In the genomic region with DNA sequence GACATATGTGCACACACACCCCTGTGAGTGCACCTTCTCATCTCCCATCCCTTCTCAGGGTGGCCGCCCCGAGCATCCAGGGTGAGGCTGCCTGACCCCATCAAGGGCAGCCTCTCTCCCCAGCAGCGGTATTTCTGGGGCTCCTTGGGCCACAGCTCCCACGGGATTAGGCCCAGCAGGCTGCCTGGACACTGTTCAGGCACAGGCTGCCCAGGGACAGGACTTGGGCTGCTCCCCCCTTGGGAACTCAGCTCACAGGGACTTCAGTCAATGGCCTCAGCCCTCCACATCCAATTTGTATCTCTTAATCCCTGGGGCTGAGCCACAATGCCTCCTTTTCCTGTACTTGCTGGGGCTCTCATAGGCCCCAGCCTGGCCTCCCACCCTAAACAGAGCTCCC, we compare ENCODE assay signal across 18 cellular contexts. TPM values are rescaled to one million over a fixed set of nuclear protein-coding genes. Genes with fewer than 3 reads are reported as not detected.
DNase-seq lines count a peak whose midpoint lies in the region; FAIRE-seq and TF ChIP-seq lines count a peak whose summit lies in the region.
"Had no signal": no experiment of that assay in that cellular context is flagged by ENCODE, and none has a peak within 500 bp of the region (broad histone marks: within the 10 kb centered on the region; RNA-seq: fewer than 3 reads in every experiment).

No MANE protein-coding gene starts in this region.

- no TSS peak for BruUV-seq in Caco-2 (replicated peaks; lab: Mats Ljungman, UMichigan)

- H3K9me3 Mint-ChIP-seq in Caco-2 (ENCODE audit: unreplicated experiment) = peaks cover 6% of the 10 kb centered on the region

- intact Hi-C loops in Caco-2 (cut with micrococcal nuclease; ENCODE audit: unreplicated experiment) (no loop called here), kidney (cut with DNase I) (no loop called here), posterior vena cava (cut with DNase I) (no loop called here)

- H3K27me3 Mint-ChIP-seq in Caco-2 (ENCODE audit: insufficient read depth, unreplicated experiment) = no peaks in the 10 kb centered on the region

- FAIRE-seq in kidney (lab: Jason Lieb, UNC) = no peak
- FAIRE-seq: G401.6, GM12892 had no signal

- DNase-seq in Caco-2 (no peak), WERI-Rb-1 (peak; percentile 77), kidney (peak; percentile 21), posterior vena cava (ENCODE audit: low spot score) (peak; percentile 50), G401 (ENCODE audit: low spot score) (no peak), DMS153 (lab: John Stamatoyannopoulos, UW) (no peak), kidney glomerular epithelial cell (lab: John Stamatoyannopoulos, UW) (no peak)
- DNase-seq: 8988T; AML-193; CD8-positive, alpha-beta memory T cell; DMS 273 treated with DMSO at 0.1 percent for 48 hours; DMS79; H9 had no signal

- H3K4me3 ChIP-seq in Caco-2 (ENCODE audit: low read depth, low read length) = no peak overlapping the region
- H3K4me3 ChIP-seq in WERI-Rb-1 (ENCODE audit: low read depth, low read length) = no peak overlapping the region
- no peak overlapping the region for H3K4me3 ChIP-seq in kidney (ENCODE audit: low read length in 2 of 2)
- H3K4me3 ChIP-seq: BLaER1, GM23338 had no signal

- H3K27ac Mint-ChIP-seq in Caco-2 (ENCODE audit: unreplicated experiment) = peak overlapping the region; percentile 64
- H3K27ac Mint-ChIP-seq: CD8-positive, alpha-beta memory T cell; GM23338 had no signal

- in situ Hi-C loops in G401 (cut with HindIII; ENCODE audit: low sequenced_read_pairs) = no loop called here

- TF ChIP-seq CTCF in Caco-2 (IDR thresholded peaks at IDR 0.05; ENCODE audit: insufficient read depth in 1 of 2, low read depth in 1 of 2, low read length in 1 of 2, severe bottlenecking in 1 of 2, unreplicated experiment in 1 of 2) = no peak
- no peak for TF ChIP-seq CTCF in WERI-Rb-1 (IDR thresholded peaks at IDR 0.05; ENCODE audit: low read depth, low read length)
- TF ChIP-seq CTCF in kidney (IDR thresholded peaks at IDR 0.05; ENCODE audit: borderline replicate concordance, extremely low read depth, insufficient read depth) = no peak

- no peaks in the 10 kb centered on the region for H3K27me3 ChIP-seq in Caco-2 (replicated peaks; ENCODE audit: control insufficient read depth, insufficient read depth, low read length)
- H3K27me3 ChIP-seq in WERI-Rb-1 (ENCODE audit: insufficient read depth, low read depth, severe bottlenecking) = no peaks in the 10 kb centered on the region
- H3K27me3 ChIP-seq: BLaER1 had no signal

- 0 out of 2 replicates have a peak, but pooled peaks cover 4% of the 10 kb centered on the region for H3K9me3 ChIP-seq in Caco-2
- no peaks in the 10 kb centered on the region for H3K9me3 ChIP-seq in WERI-Rb-1 (ENCODE audit: severe bottlenecking)
- peaks cover 0 to 4% of the 10 kb centered on the region in 2 donors for H3K9me3 ChIP-seq in kidney (ENCODE audit: control insufficient read depth in 1 of 2, low read length in 2 of 2)

- peaks cover 25% of the 10 kb centered on the region for H3K4me1 Mint-ChIP-seq in Caco-2 (ENCODE audit: low read depth, unreplicated experiment)

- H3K27ac ChIP-seq in WERI-Rb-1 = peak overlapping the region; percentile 70
- no peak overlapping the region for H3K27ac ChIP-seq in kidney (ENCODE audit: low read depth in 2 of 2, low read length in 2 of 2)
- H3K27ac ChIP-seq: BLaER1 had no signal

- H3K36me3 ChIP-seq in Caco-2 (ENCODE audit: control insufficient read depth, insufficient read depth, low read length) = no peaks in the 10 kb centered on the region
- no peaks in the 10 kb centered on the region for H3K36me3 ChIP-seq in WERI-Rb-1
- H3K36me3 ChIP-seq in kidney (ENCODE audit: control insufficient read depth in 1 of 2, insufficient read depth in 2 of 2, low read length in 2 of 2) = no peaks in the 10 kb centered on the region
- H3K36me3 ChIP-seq: BLaER1 had no signal

- no peaks in the 10 kb centered on the region for H3K36me3 Mint-ChIP-seq in Caco-2 (ENCODE audit: insufficient read depth, unreplicated experiment)

- POLR2A ChIA-PET in Caco-2 (lab: Charles Lee) = no interaction called here

- no peak overlapping the region for H3K4me3 Mint-ChIP-seq in Caco-2 (ENCODE audit: unreplicated experiment)
- H3K4me3 Mint-ChIP-seq: CD8-positive, alpha-beta memory T cell; GM23338; H9 had no signal

- H3K4me1 ChIP-seq in Caco-2 (peaks cover 39% of the 10 kb centered on the region), kidney (ENCODE audit: control insufficient read depth in 1 of 2, insufficient read depth in 1 of 2, low read depth in 1 of 2, low read length in 2 of 2) (no peaks in the 10 kb centered on the region)
- H3K4me1 ChIP-seq: BLaER1 had no signal

- H3K9ac ChIP-seq in kidney (ENCODE audit: low read length in 2 of 2) = no peak overlapping the region
- H3K9ac ChIP-seq: BLaER1 had no signal

- CTCF ChIA-PET in Caco-2 (lab: Charles Lee) = no interaction called here

RNA-seq across cellular contexts. Expression of a gene that starts 35.0 kb away (rescaled TPM):
- not detected in 2 replicates for total RNA-seq in Caco-2 (2022)
- 1.5 TPM for total RNA-seq in kidney
- polyA plus RNA-seq in kidney (ENCODE audit: insufficient read depth, low read depth, low replicate concordance) = 373 TPM
- not detected for total RNA-seq in posterior vena cava
- total RNA-seq in G401 (2014; rRNA removed; shearing (Covaris generic)) = 2.2 TPM in 1 of 2 replicates, not detected in the other
- total RNA-seq: CD8-positive, alpha-beta memory T cell; HT1080 had no signal
- polyA plus RNA-seq: CD8-positive, alpha-beta memory T cell had no signal

Comparison
In these comparisons a context has a peak if more than half of its experiments do, and no peak if none do; other contexts are left out.
1. DNase-seq: peak in WERI-Rb-1 (single experiment), kidney (single experiment) and posterior vena cava (single experiment); none in Caco-2 (0 of 2), G401 (single experiment), DMS153 (single experiment) and kidney glomerular epithelial cell (single experiment).